In genomic region chr3:5517921-5518320, GRCh38 we compare ENCODE assay signal across 32 cellular contexts.
"Had no signal": no experiment of that assay in that cellular context is flagged by ENCODE, and none has a peak within 500 bp of the region (broad histone marks: within the 10 kb centered on the region; RNA-seq: fewer than 3 reads in every experiment).

No MANE protein-coding gene starts in this region.

- H3K4me1 ChIP-seq: adrenal gland, ascending aorta, body of pancreas, breast epithelium had no signal

- ATAC-seq: activated naive CD4-positive, alpha-beta T cell treated with anti-CD3 and anti-CD28 coated beads, Interleukin-2, amount 50 U/mL, for 72 hours; activated naive CD8-positive, alpha-beta T cell treated with anti-CD3 and anti-CD28 coated beads, Interleukin-2, amount 50 U/mL, for 24 hours; activated T-cell treated with anti-CD3 and anti-CD28 coated beads, Interleukin-2, amount 50 U/mL, for 4 hours; activated T-cell treated with anti-CD3 and anti-CD28 coated beads, Interleukin-2, amount 50 U/mL, for 72 hours; activated T-helper 17 cell treated with anti-CD3 and anti-CD28 coated beads, Interleukin-2, amount 50 U/mL, for 72 hours; body of pancreas had no signal

- H3K36me3 ChIP-seq: adrenal gland, ascending aorta, brain microvascular endothelial cell, breast epithelium, cardiac muscle cell had no signal

- H3K27ac ChIP-seq: adrenal gland, ascending aorta, body of pancreas, brain microvascular endothelial cell, breast epithelium, cardiac muscle cell had no signal

- H3K27me3 ChIP-seq: adrenal gland, ascending aorta, body of pancreas, brain microvascular endothelial cell, breast epithelium, cardiac muscle cell had no signal

- H3K4me3 ChIP-seq: adrenal gland, ascending aorta, body of pancreas, breast epithelium, cardiac muscle cell had no signal

- H3K9me3 ChIP-seq: adrenal gland, body of pancreas had no signal

- DNase-seq: activated effector memory CD4-positive, alpha-beta T cell treated with anti-CD3 and anti-CD28 coated beads, Interleukin-2, amount 50 U/mL, for 16 hours; activated effector memory CD4-positive, alpha-beta T cell treated with Interleukin-2 at 50 U/mL for 16 hours; activated gamma-delta T cell; activated gamma-delta T cell treated with Interleukin-2 at 50 U/mL for 16 hours; activated naive CD4-positive, alpha-beta T cell; activated naive CD4-positive, alpha-beta T cell treated with anti-CD3 and anti-CD28 coated beads for 36 hours; activated naive CD4-positive, alpha-beta T cell treated with anti-CD3 and anti-CD28 coated beads, Interleukin-2, amount 10 ng/mL, durations not matched to agents 7 days and 5 days; activated naive CD4-positive, alpha-beta T cell treated with anti-CD3 and anti-CD28 coated beads, Interleukin-2, amount 50 U/mL, for 16 hours; activated naive CD4-positive, alpha-beta T cell treated with Interleukin-2 at 50 U/mL for 16 hours; activated naive CD8-positive, alpha-beta T cell treated with anti-CD3 and anti-CD28 coated beads for 36 hours; activated naive CD8-positive, alpha-beta T cell treated with anti-CD3 and anti-CD28 coated beads, Interleukin-2, amount 10 ng/mL, durations not matched to agents 7 days and 5 days; activated naive CD8-positive, alpha-beta T cell treated with anti-CD3 and anti-CD28 coated beads, Interleukin-2, amount 50 U/mL, for 24 hours; activated T-cell treated with anti-CD3 and anti-CD28 coated beads, Interleukin-2, amount 50 U/mL, for 1 hour; activated T-cell treated with anti-CD3 and anti-CD28 coated beads, Interleukin-2, amount 50 U/mL, for 24 hours; activated T-cell treated with anti-CD3 and anti-CD28 coated beads, Interleukin-2, amount 50 U/mL, for 4 hours; activated T-cell treated with anti-CD3 and anti-CD28 coated beads, Interleukin-2, amount 50 U/mL, for 48 hours; activated T-cell treated with anti-CD3 and anti-CD28 coated beads, Interleukin-2, amount 50 U/mL, for 72 hours; adrenal gland; amniotic stem cell; amygdala; anterior cingulate cortex; aorta; body of pancreas; brain microvascular endothelial cell; caudate nucleus; central memory CD4-positive, alpha-beta T cell; cerebellar nuclear complex had no signal
